ENCODE assay signal across 24 cellular contexts in genomic region chr9:88833946-88834345, GRCh38.
DNase-seq lines count a peak whose midpoint lies in the region; ATAC-seq and TF ChIP-seq lines count a peak whose summit lies in the region.
"Had no signal": no experiment of that assay in that cellular context is flagged by ENCODE, and none has a peak within 500 bp of the region (broad histone marks: within the 10 kb centered on the region; RNA-seq: fewer than 3 reads in every experiment).

No MANE protein-coding gene starts in this region.

- H3K27ac ChIP-seq in foreskin keratinocyte: no peak overlapping the region
- H3K27ac ChIP-seq: GM23248, SJSA1 had no signal

- H3K27me3 ChIP-seq in foreskin keratinocyte: no peaks in the 10 kb centered on the region
- H3K27me3 ChIP-seq: SJSA1 had no signal

- peaks cover 13% of the 10 kb centered on the region for H3K4me1 ChIP-seq in foreskin keratinocyte
- H3K4me1 ChIP-seq: Caco-2 had no signal

- no peak for TF ChIP-seq CTCF in foreskin keratinocyte (conservative IDR thresholded peaks at IDR 0.05)

- peak; percentile 28 for DNase-seq in EL
- DNase-seq in HPDE6-E6E7 (ENCODE audit: extremely low spot score): peak; percentile 29
- DNase-seq in activated naive CD8-positive, alpha-beta T cell treated with anti-CD3 and anti-CD28 coated beads, Interleukin-2, amount 50 U/mL, for 24 hours: no peak
- DNase-seq in foreskin keratinocyte: peak; percentile 66 to 76
- DNase-seq in NCI-H1417 (lab: John Stamatoyannopoulos, UW): no peak
- no peak for DNase-seq in NCI-H748 treated with DMSO at 0.1 percent for 48 hours (lab: John Stamatoyannopoulos, UW)
- no peak for DNase-seq in OCI-M2 (lab: John Stamatoyannopoulos, UW; ENCODE audit: unreplicated experiment)
- no peak for DNase-seq in NOMO-1 treated with DMSO at 0.1 percent for 48 hours (lab: John Stamatoyannopoulos, UW; ENCODE audit: unreplicated experiment)
- DNase-seq: C1 segment of cervical spinal cord; Caco-2; CD4-positive, alpha-beta memory T cell; GF-D8; GM23248; H7; KBM-7; MM.1S; NCI-H1417 treated with DMSO at 0.1 percent for 48 hours; NCI-H1694 treated with DMSO at 0.1 percent for 48 hours; NCI-H2081; NCI-H2227 treated with DMSO at 0.1 percent for 48 hours; NCI-H526 treated with DMSO at 0.1 percent for 48 hours; OCI-M1; Right ventricle myocardium superior had no signal

- ATAC-seq in activated naive CD8-positive, alpha-beta T cell treated with anti-CD3 and anti-CD28 coated beads, Interleukin-2, amount 50 U/mL, for 24 hours: no peak
- ATAC-seq in foreskin keratinocyte: no peak

- no peaks in the 10 kb centered on the region for H3K36me3 Mint-ChIP-seq in activated naive CD8-positive, alpha-beta T cell treated with anti-CD3 and anti-CD28 coated beads, Interleukin-2, amount 50 U/mL, for 24 hours (ENCODE audit: low read depth)
- H3K36me3 Mint-ChIP-seq: CD4-positive, alpha-beta memory T cell had no signal

- H3K4me1 Mint-ChIP-seq in activated naive CD8-positive, alpha-beta T cell treated with anti-CD3 and anti-CD28 coated beads, Interleukin-2, amount 50 U/mL, for 24 hours: peaks cover 29% of the 10 kb centered on the region

- H3K9me3 Mint-ChIP-seq in activated naive CD8-positive, alpha-beta T cell treated with anti-CD3 and anti-CD28 coated beads, Interleukin-2, amount 50 U/mL, for 24 hours: peaks cover 4% of the 10 kb centered on the region

- peak overlapping the region; percentile 29 for H3K27ac Mint-ChIP-seq in activated naive CD8-positive, alpha-beta T cell treated with anti-CD3 and anti-CD28 coated beads, Interleukin-2, amount 50 U/mL, for 24 hours
- H3K27ac Mint-ChIP-seq: CD4-positive, alpha-beta memory T cell had no signal

- no peak overlapping the region for H3K4me3 Mint-ChIP-seq in activated naive CD8-positive, alpha-beta T cell treated with anti-CD3 and anti-CD28 coated beads, Interleukin-2, amount 50 U/mL, for 24 hours

- H3K27me3 Mint-ChIP-seq in activated naive CD8-positive, alpha-beta T cell treated with anti-CD3 and anti-CD28 coated beads, Interleukin-2, amount 50 U/mL, for 24 hours: peaks cover 79% of the 10 kb centered on the region

Comparison
In these comparisons a context has a peak if more than half of its experiments do, and no peak if none do; other contexts are left out.
1. DNase-seq: peak in EL (single experiment), HPDE6-E6E7 (single experiment) and foreskin keratinocyte (2 of 2); none in activated naive CD8-positive, alpha-beta T cell treated with anti-CD3 and anti-CD28 coated beads, Interleukin-2, amount 50 U/mL, for 24 hours (single experiment), NCI-H1417 (0 of 3), NCI-H748 treated with DMSO at 0.1 percent for 48 hours (single experiment), OCI-M2 (single experiment) and NOMO-1 treated with DMSO at 0.1 percent for 48 hours (single experiment).